24 cellular contexts compared by ENCODE assay signal in the genomic region with DNA sequence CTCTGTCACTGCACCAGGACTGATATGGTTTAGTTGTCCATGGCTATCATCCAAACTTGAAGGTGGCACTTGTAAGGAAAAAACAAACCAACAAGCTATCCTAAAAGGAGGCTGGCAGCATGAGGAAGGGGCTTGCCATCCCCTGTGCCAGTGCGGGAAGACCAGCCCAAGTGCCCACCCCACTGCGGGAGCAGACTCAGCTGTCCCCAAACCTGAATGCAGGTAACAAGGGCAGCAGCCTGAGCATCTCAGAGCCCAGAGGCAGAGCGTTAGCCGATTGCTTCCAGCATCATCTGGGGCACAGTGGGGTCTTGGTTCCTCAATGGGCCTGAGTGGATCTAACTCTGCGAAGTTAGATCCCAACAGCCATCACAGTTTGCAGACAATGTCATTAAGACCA. TPM values are rescaled to one million over a fixed set of nuclear protein-coding genes. Genes with fewer than 3 reads are reported as not detected.
A peak's percentile ranks its signal among the peaks of the same experiment; 100 is the strongest.
DNase-seq lines count a peak whose midpoint lies in the region; ATAC-seq and TF ChIP-seq lines count a peak whose summit lies in the region.
"Had no signal": no experiment of that assay in that cellular context is flagged by ENCODE, and none has a peak within 500 bp of the region (broad histone marks: within the 10 kb centered on the region; RNA-seq: fewer than 3 reads in every experiment).

No MANE protein-coding gene starts in this region.

- no peak for TF ChIP-seq RAD21 in Ishikawa (IDR thresholded peaks at IDR 0.05; ENCODE audit: low read depth)

- no peak for TF ChIP-seq EP300 in Ishikawa (IDR thresholded peaks at IDR 0.05; ENCODE audit: borderline replicate concordance)

- peak; percentile 13 for DNase-seq in activated CD8-positive, alpha-beta memory T cell treated with anti-CD3 and anti-CD28 coated beads for 24 hours
- DNase-seq in activated CD8-positive, alpha-beta memory T cell treated with anti-CD3 and anti-CD28 coated beads, Interleukin-2, amount 50 U/mL, for 4 hours: no peak
- peak; percentile 15 for DNase-seq in ecto neural progenitor cell (ENCODE audit: low spot score)
- DNase-seq in mesenteric fat pad (ENCODE audit: low spot score): peak; percentile 75
- DNase-seq in T-helper 2 cell: no peak
- DNase-seq: AML-193; Caco-2; Calu3; CD4-positive, alpha-beta T cell; CD8-positive, alpha-beta T cell; DMS53; DMS79; DND-41; EL; GDM1 had no signal

- ATAC-seq in GM21619 (IDR thresholded peaks at IDR 0.05; ENCODE audit: unreplicated experiment): no peak
- no peak for ATAC-seq in GM19463 (IDR thresholded peaks at IDR 0.05; ENCODE audit: unreplicated experiment)
- ATAC-seq: A549; CD8-positive, alpha-beta T cell; GM12878 had no signal

TF ChIP-seq in Ishikawa, 13 proteins besides CTCF, POLR2A, EP300 and RAD21:
- TF ChIP-seq, protein P1, sequence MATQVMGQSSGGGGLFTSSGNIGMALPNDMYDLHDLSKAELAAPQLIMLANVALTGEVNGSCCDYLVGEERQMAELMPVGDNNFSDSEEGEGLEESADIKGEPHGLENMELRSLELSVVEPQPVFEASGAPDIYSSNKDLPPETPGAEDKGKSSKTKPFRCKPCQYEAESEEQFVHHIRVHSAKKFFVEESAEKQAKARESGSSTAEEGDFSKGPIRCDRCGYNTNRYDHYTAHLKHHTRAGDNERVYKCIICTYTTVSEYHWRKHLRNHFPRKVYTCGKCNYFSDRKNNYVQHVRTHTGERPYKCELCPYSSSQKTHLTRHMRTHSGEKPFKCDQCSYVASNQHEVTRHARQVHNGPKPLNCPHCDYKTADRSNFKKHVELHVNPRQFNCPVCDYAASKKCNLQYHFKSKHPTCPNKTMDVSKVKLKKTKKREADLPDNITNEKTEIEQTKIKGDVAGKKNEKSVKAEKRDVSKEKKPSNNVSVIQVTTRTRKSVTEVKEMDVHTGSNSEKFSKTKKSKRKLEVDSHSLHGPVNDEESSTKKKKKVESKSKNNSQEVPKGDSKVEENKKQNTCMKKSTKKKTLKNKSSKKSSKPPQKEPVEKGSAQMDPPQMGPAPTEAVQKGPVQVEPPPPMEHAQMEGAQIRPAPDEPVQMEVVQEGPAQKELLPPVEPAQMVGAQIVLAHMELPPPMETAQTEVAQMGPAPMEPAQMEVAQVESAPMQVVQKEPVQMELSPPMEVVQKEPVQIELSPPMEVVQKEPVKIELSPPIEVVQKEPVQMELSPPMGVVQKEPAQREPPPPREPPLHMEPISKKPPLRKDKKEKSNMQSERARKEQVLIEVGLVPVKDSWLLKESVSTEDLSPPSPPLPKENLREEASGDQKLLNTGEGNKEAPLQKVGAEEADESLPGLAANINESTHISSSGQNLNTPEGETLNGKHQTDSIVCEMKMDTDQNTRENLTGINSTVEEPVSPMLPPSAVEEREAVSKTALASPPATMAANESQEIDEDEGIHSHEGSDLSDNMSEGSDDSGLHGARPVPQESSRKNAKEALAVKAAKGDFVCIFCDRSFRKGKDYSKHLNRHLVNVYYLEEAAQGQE (IDR thresholded peaks at IDR 0.05; ENCODE audit: low read depth): 0 out of 2 replicates have a peak, but pooled peaks have one; percentile 7
- TF ChIP-seq CEBPB (IDR thresholded peaks at IDR 0.05): no peak

RNA-seq across cellular contexts. Expression of a gene that starts 29.2 kb away (rescaled TPM):
- not detected for total RNA-seq in mesenteric fat pad
- total RNA-seq: A172; B cell; Caco-2; Calu3; CD4-positive, alpha-beta T cell; CD8-positive, alpha-beta T cell; Daoy; G401; GM12878 had no signal

Comparison
In these comparisons a context has a peak if more than half of its experiments do, and no peak if none do; other contexts are left out.
1. DNase-seq: peak in activated CD8-positive, alpha-beta memory T cell treated with anti-CD3 and anti-CD28 coated beads for 24 hours (single experiment), ecto neural progenitor cell (single experiment) and mesenteric fat pad (single experiment); none in activated CD8-positive, alpha-beta memory T cell treated with anti-CD3 and anti-CD28 coated beads, Interleukin-2, amount 50 U/mL, for 4 hours (single experiment) and T-helper 2 cell (0 of 5).